Comparison of ENCODE assay signal across 8 cellular contexts in genomic region chr6:151450928-151451327, GRCh38. TPM values are rescaled to one million over a fixed set of nuclear protein-coding genes. Genes with fewer than 3 reads are reported as not detected.
A peak's percentile ranks its signal among the peaks of the same experiment; 100 is the strongest.
DNase-seq lines count a peak whose midpoint lies in the region; ATAC-seq and TF ChIP-seq lines count a peak whose summit lies in the region.
"Not testable (repeated sequence)": the region's sequence is repeated elsewhere in the genome, so short reads cannot be mapped to it uniquely, and the experiment has no call there.

No MANE protein-coding gene starts in this region.

- intact Hi-C loops in activated CD4-positive, alpha-beta T cell treated with anti-CD3 and anti-CD28 coated beads for 36 hours (cut with DNase I, micrococcal nuclease), result loop anchor here (5.0 to 10.0 kb wide), 5 partner anchors 731 to 1884 kb away; partner anchors contain the start of genes GINM1 (in 1 of the 2), MTRF1L (in 1 of the 2), NUP43 (in 1 of the 2) and PCMT1 (in 1 of the 2)
- intact Hi-C loops in vagina (cut with DNase I), result not testable (repeated sequence)

- H3K27me3 Mint-ChIP-seq in activated CD4-positive, alpha-beta T cell treated with anti-CD3 and anti-CD28 coated beads for 36 hours; memory B cell: not testable (repeated sequence)

- H4K20me1 ChIP-seq in DND-41 (ENCODE audit: insufficient read depth, low read length), result not testable (repeated sequence)
- H4K20me1 ChIP-seq in Loucy (ENCODE audit: insufficient read depth, low read length, poor library complexity, severe bottlenecking), result peaks cover 13% of the 10 kb centered on the region

- H3K27me3 ChIP-seq in DND-41 (ENCODE audit: insufficient read depth, low read length, poor library complexity); Loucy (ENCODE audit: insufficient read depth, low read length, poor library complexity, severe bottlenecking); brain microvascular endothelial cell (replicated peaks); vagina: not testable (repeated sequence)

- H3K79me2 ChIP-seq in DND-41 (ENCODE audit: insufficient read depth, low read length) (peaks cover 74% of the 10 kb centered on the region), Loucy (ENCODE audit: insufficient read depth, low read length) (peaks cover 51% of the 10 kb centered on the region)

- not testable (repeated sequence) for TF ChIP-seq POLR2A in vagina (IDR thresholded peaks at IDR 0.05)

- not testable (repeated sequence) for H3K9me2 ChIP-seq in Loucy (replicated peaks; ENCODE audit: low read depth, low read length)

- H3K36me3 Mint-ChIP-seq in activated CD4-positive, alpha-beta T cell treated with anti-CD3 and anti-CD28 coated beads for 36 hours (ENCODE audit: low read depth); memory B cell: not testable (repeated sequence)

- H3K4me2 ChIP-seq in DND-41 (ENCODE audit: insufficient read depth, low read length) (peak overlapping the region; percentile 88), Loucy (ENCODE audit: low read depth, low read length, poor library complexity, severe bottlenecking) (peak overlapping the region; percentile 91)

- H3K9me3 ChIP-seq in DND-41 (ENCODE audit: insufficient read depth, low read length, severe bottlenecking); Loucy (ENCODE audit: insufficient read depth, low read depth, low read length); vagina: not testable (repeated sequence)

- peak overlapping the region; percentile 85 for H3K27ac Mint-ChIP-seq in activated CD4-positive, alpha-beta T cell treated with anti-CD3 and anti-CD28 coated beads for 36 hours
- not testable (repeated sequence) for H3K27ac Mint-ChIP-seq in memory B cell

- CTCF ChIA-PET in activated CD4-positive, alpha-beta T cell treated with anti-CD3 and anti-CD28 coated beads for 36 hours (lab: Charles Lee), result interaction anchor here (0.6 to 1.9 kb wide), 9 partner anchors 9 to 808 kb away, joined by 3 to 10 read pairs (median 4); no protein-coding TSS in a partner anchor

- H3K4me1 Mint-ChIP-seq in activated CD4-positive, alpha-beta T cell treated with anti-CD3 and anti-CD28 coated beads for 36 hours, result peaks cover 33% of the 10 kb centered on the region
- peaks cover 19% of the 10 kb centered on the region for H3K4me1 Mint-ChIP-seq in memory B cell

- H3K27ac ChIP-seq in DND-41 (ENCODE audit: low read length), result peak overlapping the region; percentile 85
- not testable (repeated sequence) for H3K27ac ChIP-seq in brain microvascular endothelial cell
- peak overlapping the region; percentile 93 for H3K27ac ChIP-seq in vagina

- POLR2A ChIA-PET in activated CD4-positive, alpha-beta T cell treated with anti-CD3 and anti-CD28 coated beads for 36 hours (lab: Charles Lee), result interaction anchor here (1.8 kb wide), 1 partner anchor 61 kb away, joined by 22 read pairs; no protein-coding TSS in a partner anchor

- H3K9me3 Mint-ChIP-seq in activated CD4-positive, alpha-beta T cell treated with anti-CD3 and anti-CD28 coated beads for 36 hours (ENCODE audit: low read depth); memory B cell: not testable (repeated sequence)

- peak overlapping the region; percentile 75 to 82 for H3K4me3 ChIP-seq in DND-41 (ENCODE audit: low read depth in 1 of 2, low read length in 2 of 2)
- H3K4me3 ChIP-seq in Loucy (ENCODE audit: low read length, poor library complexity, severe bottlenecking), result peak overlapping the region; percentile 95
- peak overlapping the region; percentile 65 for H3K4me3 ChIP-seq in brain microvascular endothelial cell (ENCODE audit: low read depth, low read length)
- H3K4me3 ChIP-seq in fibroblast of pulmonary artery (replicated peaks; ENCODE audit: low read depth, low read length), result peak overlapping the region; percentile 97
- peak overlapping the region; percentile 94 for H3K4me3 ChIP-seq in retinal pigment epithelial cell (ENCODE audit: low read length)
- peak overlapping the region in 1 of 2 donors; percentile 87 for H3K4me3 ChIP-seq in vagina

- peaks cover 31% of the 10 kb centered on the region for H3K4me1 ChIP-seq in DND-41 (ENCODE audit: insufficient read depth, low read length)
- H3K4me1 ChIP-seq in Loucy (ENCODE audit: insufficient read depth, low read length, poor library complexity, severe bottlenecking), result peaks cover 30% of the 10 kb centered on the region
- H3K4me1 ChIP-seq in vagina, result peaks cover 33% of the 10 kb centered on the region

- peak overlapping the region; percentile 83 for H2AFZ ChIP-seq in DND-41 (ENCODE audit: low read depth, low read length)
- not testable (repeated sequence) for H2AFZ ChIP-seq in Loucy (ENCODE audit: low read length)

- in situ Hi-C loops in brain microvascular endothelial cell (cut with HindIII; ENCODE audit: low pct_ligation_motif_present, low sequenced_read_pairs), result not testable (repeated sequence)

- TF ChIP-seq CTCF in DND-41 (IDR thresholded peaks at IDR 0.05; ENCODE audit: borderline replicate concordance, extremely low read depth, low read length, poor library complexity, severe bottlenecking); Loucy (conservative IDR thresholded peaks at IDR 0.05; ENCODE audit: low read length); brain microvascular endothelial cell (IDR thresholded peaks at IDR 0.05; ENCODE audit: low read depth, low read length, missing control alignments); fibroblast of pulmonary artery (IDR thresholded peaks at IDR 0.05; ENCODE audit: low read length, missing control alignments); retinal pigment epithelial cell (conservative IDR thresholded peaks at IDR 0.05; ENCODE audit: low read depth, low read length); vagina (IDR thresholded peaks at IDR 0.05): not testable (repeated sequence)

- H3K9ac ChIP-seq in DND-41 (ENCODE audit: low read depth, low read length) (peak overlapping the region; percentile 83), Loucy (ENCODE audit: low read depth, low read length, poor library complexity, severe bottlenecking) (peak overlapping the region; percentile 93)

- not testable (repeated sequence) for ATAC-seq in DND-41 (ENCODE audit: insufficient read depth, low read depth); activated CD4-positive, alpha-beta T cell treated with anti-CD3 and anti-CD28 coated beads for 36 hours; memory B cell (ENCODE audit: low read depth)

- not testable (repeated sequence) for DNase-seq in DND-41; activated CD4-positive, alpha-beta T cell treated with anti-CD3 and anti-CD28 coated beads for 36 hours; brain microvascular endothelial cell; fibroblast of pulmonary artery (ENCODE audit: low read depth); memory B cell (ENCODE audit: low spot score in 2 of 2); retinal pigment epithelial cell (ENCODE audit: low read depth); vagina (ENCODE audit: extremely low spot score in 2 of 2)

- not testable (repeated sequence) for H3F3A ChIP-seq in Loucy (ENCODE audit: low read depth)

- H3K36me3 ChIP-seq in DND-41 (ENCODE audit: insufficient read depth, low read length); Loucy (ENCODE audit: insufficient read depth, low read length); brain microvascular endothelial cell (replicated peaks); vagina: not testable (repeated sequence)

- peak overlapping the region; percentile 96 for H3K4me3 Mint-ChIP-seq in activated CD4-positive, alpha-beta T cell treated with anti-CD3 and anti-CD28 coated beads for 36 hours
- H3K4me3 Mint-ChIP-seq in memory B cell, result peak overlapping the region; percentile 87

RNA-seq across cellular contexts. Expression of gene RMND1, which starts 1.0 kb away (rescaled TPM):
- total RNA-seq in activated CD4-positive, alpha-beta T cell treated with anti-CD3 and anti-CD28 coated beads for 36 hours, result 10 to 100 TPM; 20.8 to 21.5 TPM
- 15.7 TPM for total RNA-seq in vagina

RNA-seq across cellular contexts. Expression of gene CCDC170, which starts 42.9 kb away (rescaled TPM):
- total RNA-seq in activated CD4-positive, alpha-beta T cell treated with anti-CD3 and anti-CD28 coated beads for 36 hours, result not detected
- 2.0 TPM for total RNA-seq in vagina

RNA-seq across cellular contexts. Expression of gene ZBTB2, which starts 59.6 kb away (rescaled TPM):
- total RNA-seq in activated CD4-positive, alpha-beta T cell treated with anti-CD3 and anti-CD28 coated beads for 36 hours, result 10 to 100 TPM; 17.1 to 19.3 TPM
- total RNA-seq in vagina, result 15.0 TPM
